ENCODE assay signal across 28 cellular contexts in genomic region chr1:65495137-65495536, GRCh38.
DNase-seq lines count a peak whose midpoint lies in the region; ATAC-seq, FAIRE-seq and TF ChIP-seq lines count a peak whose summit lies in the region.
"Had no signal": no experiment of that assay in that cellular context is flagged by ENCODE, and none has a peak within 500 bp of the region (broad histone marks: within the 10 kb centered on the region; RNA-seq: fewer than 3 reads in every experiment).

No MANE protein-coding gene starts in this region.

- CTCF ChIA-PET in BJ (lab: Yijun Ruan, JAX) = no interaction called here

- H3K4me2 ChIP-seq in astrocyte (ENCODE audit: low read length) = no peak overlapping the region

- H3K27me3 Mint-ChIP-seq in astrocyte (ENCODE audit: low read depth, unreplicated experiment) = no peaks in the 10 kb centered on the region

- DNase-seq in BJ (ENCODE audit: low read depth) (peak; percentile 30), EL (peak; percentile 27), astrocyte (ENCODE audit: low read depth) (no peak), fibroblast of villous mesenchyme (ENCODE audit: low read depth) (peak; percentile 58), AG20443 (ENCODE audit: low spot score) (no peak), Kasumi-1 (lab: John Stamatoyannopoulos, UW) (no peak), NCI-H146 treated with DMSO at 0.1 percent for 48 hours (lab: John Stamatoyannopoulos, UW; ENCODE audit: unreplicated experiment) (no peak)
- DNase-seq: AML-193; C1 segment of cervical spinal cord; Caco-2; CD8-positive, alpha-beta T cell; DMS153; HCEC 1CT; IMR-90; KG1; MM.1S; NCI-H1417; NCI-H1694 treated with DMSO at 0.1 percent for 48 hours; NCI-H2081; NCI-H2227 treated with DMSO at 0.1 percent for 48 hours; NCI-H69; OCI-M1; Peyer's patch; SHP77 treated with DMSO at 0.1 percent for 48 hours; SW 1271 had no signal

- no peaks in the 10 kb centered on the region for H3K79me2 ChIP-seq in astrocyte (ENCODE audit: insufficient read depth, low read length)

- TF ChIP-seq CTCF in BJ (IDR thresholded peaks at IDR 0.05; ENCODE audit: insufficient read depth, low read depth, low read length) (no peak), astrocyte (IDR thresholded peaks at IDR 0.05; ENCODE audit: insufficient read depth, low read depth, low read length) (no peak), fibroblast of villous mesenchyme (IDR thresholded peaks at IDR 0.05; ENCODE audit: insufficient read depth, low read depth, low read length) (no peak)

- POLR2A ChIA-PET in BJ (lab: Charles Lee) = no interaction called here

- no peak overlapping the region for H3K27ac ChIP-seq in astrocyte (ENCODE audit: low read depth, low read length)
- H3K27ac ChIP-seq: Peyer's patch had no signal

- FAIRE-seq in astrocyte (lab: Jason Lieb, UNC) = peak; percentile 37
- FAIRE-seq: G401.6, H1 had no signal

- H3K9me3 ChIP-seq in astrocyte (ENCODE audit: insufficient read depth, low read depth, low read length) = no peaks in the 10 kb centered on the region
- H3K9me3 ChIP-seq: Caco-2, Peyer's patch had no signal

- H3K36me3 ChIP-seq in BJ (ENCODE audit: control insufficient read depth, insufficient read depth, low read length) = no peaks in the 10 kb centered on the region
- no peaks in the 10 kb centered on the region for H3K36me3 ChIP-seq in astrocyte (ENCODE audit: insufficient read depth, low read length)
- H3K36me3 ChIP-seq: Peyer's patch had no signal

- H3K27me3 ChIP-seq in BJ (ENCODE audit: control insufficient read depth, insufficient read depth, low read length) (no peaks in the 10 kb centered on the region), astrocyte (ENCODE audit: insufficient read depth, low read length) (no peaks in the 10 kb centered on the region)
- H3K27me3 ChIP-seq: Peyer's patch had no signal

- H3K4me1 Mint-ChIP-seq in astrocyte (ENCODE audit: low read depth, unreplicated experiment) = no peaks in the 10 kb centered on the region

- ATAC-seq in GM19328 (IDR thresholded peaks at IDR 0.05; ENCODE audit: unreplicated experiment) = no peak
- ATAC-seq: CD8-positive, alpha-beta T cell had no signal

- no peak overlapping the region for H3K27ac Mint-ChIP-seq in astrocyte (ENCODE audit: unreplicated experiment)
- H3K27ac Mint-ChIP-seq: CD8-positive, alpha-beta T cell had no signal

- H3K9ac ChIP-seq in astrocyte (ENCODE audit: low read length) = no peak overlapping the region

- no peaks in the 10 kb centered on the region for H3K36me3 Mint-ChIP-seq in astrocyte (ENCODE audit: low read depth, unreplicated experiment)
- H3K36me3 Mint-ChIP-seq: CD8-positive, alpha-beta T cell had no signal

- H4K20me1 ChIP-seq in astrocyte (ENCODE audit: insufficient read depth, low read length) = no peaks in the 10 kb centered on the region

- H3K4me3 ChIP-seq in BJ (ENCODE audit: low read depth, low read length) (no peak overlapping the region), astrocyte (ENCODE audit: insufficient read depth, low read depth, low read length) (no peak overlapping the region), fibroblast of villous mesenchyme (ENCODE audit: low read depth, low read length) (no peak overlapping the region)
- H3K4me3 ChIP-seq: Peyer's patch had no signal

- H3K4me3 Mint-ChIP-seq in astrocyte (ENCODE audit: unreplicated experiment) = no peak overlapping the region
- H3K4me3 Mint-ChIP-seq: CD8-positive, alpha-beta T cell had no signal

- no peaks in the 10 kb centered on the region for H3K4me1 ChIP-seq in astrocyte (ENCODE audit: insufficient read depth, low read length)
- H3K4me1 ChIP-seq: Caco-2, Peyer's patch had no signal

- no peaks in the 10 kb centered on the region for H3K9me3 Mint-ChIP-seq in astrocyte (ENCODE audit: unreplicated experiment)
- H3K9me3 Mint-ChIP-seq: CD8-positive, alpha-beta T cell had no signal

- no peak overlapping the region for H2AFZ ChIP-seq in astrocyte (ENCODE audit: low read depth, low read length)

Comparison
In these comparisons a context has a peak if more than half of its experiments do, and no peak if none do; other contexts are left out.
1. DNase-seq: peak in BJ (single experiment), EL (single experiment) and fibroblast of villous mesenchyme (single experiment); none in astrocyte (single experiment), AG20443 (single experiment), Kasumi-1 (0 of 2) and NCI-H146 treated with DMSO at 0.1 percent for 48 hours (single experiment).